ENCODE assay signal across 31 cellular contexts in genomic region chr14:91267965-91268437, GRCh38. TPM values are rescaled to one million over a fixed set of nuclear protein-coding genes. Genes with fewer than 3 reads are reported as not detected.
DNase-seq lines count a peak whose midpoint lies in the region; ATAC-seq and TF ChIP-seq lines count a peak whose summit lies in the region.
"Had no signal": no experiment of that assay in that cellular context is flagged by ENCODE, and none has a peak within 500 bp of the region (broad histone marks: within the 10 kb centered on the region; RNA-seq: fewer than 3 reads in every experiment).

No MANE protein-coding gene starts in this region.

- no peak for ATAC-seq in activated naive CD4-positive, alpha-beta T cell treated with anti-CD3 and anti-CD28 coated beads, Interleukin-2, amount 50 U/mL, for 72 hours
- ATAC-seq in T-helper 17 cell, result no peak
- ATAC-seq in central memory CD8-positive, alpha-beta T cell (replicated peaks; ENCODE audit: extremely low read depth, poor library complexity, severe bottlenecking), result no peak
- no peak for ATAC-seq in HG02840 (IDR thresholded peaks at IDR 0.05; ENCODE audit: low FRiP score, unreplicated experiment)
- no peak for ATAC-seq in SK-N-SH treated with all-trans-retinoic acid at 6 μM for 48 hours
- ATAC-seq: gastrocnemius medialis, right lobe of liver had no signal

- H3K27me3 Mint-ChIP-seq in activated naive CD4-positive, alpha-beta T cell treated with anti-CD3 and anti-CD28 coated beads for 36 hours (ENCODE audit: low read depth), result no peaks in the 10 kb centered on the region
- no peaks in the 10 kb centered on the region for H3K27me3 Mint-ChIP-seq in T-helper 17 cell
- no peaks in the 10 kb centered on the region for H3K27me3 Mint-ChIP-seq in central memory CD8-positive, alpha-beta T cell

- DNase-seq in activated naive CD4-positive, alpha-beta T cell treated with anti-CD3 and anti-CD28 coated beads, Interleukin-2, amount 50 U/mL, for 72 hours (ENCODE audit: low spot score in 2 of 2), result no peak
- DNase-seq in activated naive CD4-positive, alpha-beta T cell treated with anti-CD3 and anti-CD28 coated beads for 36 hours, result no peak
- DNase-seq in T-helper 17 cell, result no peak
- DNase-seq in central memory CD8-positive, alpha-beta T cell (ENCODE audit: low spot score in 2 of 2), result no peak
- DNase-seq in NCI-H1694 (lab: John Stamatoyannopoulos, UW), result no peak
- DNase-seq: activated CD4-positive, alpha-beta T cell treated with anti-CD3 and anti-CD28 coated beads, Interleukin-2, amount 50 U/mL, for 48 hours; activated CD4-positive, CD25-positive, alpha-beta regulatory T cell; activated CD8-positive, alpha-beta memory T cell treated with anti-CD3 and anti-CD28 coated beads, Interleukin-2, amount 50 U/mL, for 4 hours; BE2C; cerebellar nuclear complex; COR-L47; DMS53; gastrocnemius medialis; H9; MV-4-11; NCI-H1436; NCI-H2081 treated with DMSO at 0.1 percent for 48 hours; NCI-H2227 treated with DMSO at 0.1 percent for 48 hours; NCI-H526; NK-92 treated with Interleukin-12 subunit alpha and Interleukin-12 subunit beta, amount 100 ng/mL, for 24 hours; nucleus accumbens; right lobe of liver; Right ventricle myocardium superior; spleen; stimulated activated CD4-positive, alpha-beta T cell treated with anti-CD3 and anti-CD28 coated beads, Interleukin-2, amount 100 ng/mL, for 24 hours; stimulated activated CD8-positive, alpha-beta memory T cell treated with anti-CD3 and anti-CD28 coated beads, Interleukin-4, amount 100 ng/mL, for 48 hours; tibial artery had no signal

- CTCF ChIA-PET in activated naive CD4-positive, alpha-beta T cell treated with anti-CD3 and anti-CD28 coated beads for 36 hours (lab: Charles Lee), result interaction anchor here (0.7 to 3.2 kb wide), 3 partner anchors 90 to 95 kb away, joined by 4 to 11 read pairs (median 10); no protein-coding TSS in a partner anchor

- no peak overlapping the region for H3K4me3 Mint-ChIP-seq in activated naive CD4-positive, alpha-beta T cell treated with anti-CD3 and anti-CD28 coated beads for 36 hours
- no peak overlapping the region for H3K4me3 Mint-ChIP-seq in T-helper 17 cell
- no peak overlapping the region for H3K4me3 Mint-ChIP-seq in central memory CD8-positive, alpha-beta T cell
- H3K4me3 Mint-ChIP-seq: brain, H9 had no signal

- H3K27ac Mint-ChIP-seq in activated naive CD4-positive, alpha-beta T cell treated with anti-CD3 and anti-CD28 coated beads, Interleukin-2, amount 50 U/mL, for 72 hours, result peak overlapping the region; percentile 7 to 27
- H3K27ac Mint-ChIP-seq in activated naive CD4-positive, alpha-beta T cell treated with anti-CD3 and anti-CD28 coated beads for 36 hours, result no peak overlapping the region
- peak overlapping the region; percentile 79 for H3K27ac Mint-ChIP-seq in T-helper 17 cell
- peak overlapping the region; percentile 82 for H3K27ac Mint-ChIP-seq in central memory CD8-positive, alpha-beta T cell (ENCODE audit: low read depth)
- H3K27ac Mint-ChIP-seq: brain, progenitor cell of endocrine pancreas had no signal

- peaks cover 35% of the 10 kb centered on the region for H3K4me1 Mint-ChIP-seq in activated naive CD4-positive, alpha-beta T cell treated with anti-CD3 and anti-CD28 coated beads for 36 hours (ENCODE audit: low read depth)
- H3K4me1 Mint-ChIP-seq in T-helper 17 cell, result peaks cover 42% of the 10 kb centered on the region
- peaks cover 53% of the 10 kb centered on the region for H3K4me1 Mint-ChIP-seq in central memory CD8-positive, alpha-beta T cell

- intact Hi-C loops in activated naive CD4-positive, alpha-beta T cell treated with anti-CD3 and anti-CD28 coated beads for 36 hours (cut with micrococcal nuclease), result no loop called here

- no peaks in the 10 kb centered on the region for H3K9me3 Mint-ChIP-seq in activated naive CD4-positive, alpha-beta T cell treated with anti-CD3 and anti-CD28 coated beads, Interleukin-2, amount 50 U/mL, for 72 hours
- no peaks in the 10 kb centered on the region for H3K9me3 Mint-ChIP-seq in activated naive CD4-positive, alpha-beta T cell treated with anti-CD3 and anti-CD28 coated beads for 36 hours
- no peaks in the 10 kb centered on the region for H3K9me3 Mint-ChIP-seq in central memory CD8-positive, alpha-beta T cell
- H3K9me3 Mint-ChIP-seq: H9 had no signal

- peaks cover 0 to 15% of the 10 kb centered on the region in 2 donors for H3K36me3 Mint-ChIP-seq in activated naive CD4-positive, alpha-beta T cell treated with anti-CD3 and anti-CD28 coated beads, Interleukin-2, amount 50 U/mL, for 72 hours
- H3K36me3 Mint-ChIP-seq in activated naive CD4-positive, alpha-beta T cell treated with anti-CD3 and anti-CD28 coated beads for 36 hours (ENCODE audit: low read depth), result peaks cover 6% of the 10 kb centered on the region
- H3K36me3 Mint-ChIP-seq in T-helper 17 cell (ENCODE audit: low read depth), result peaks cover 12% of the 10 kb centered on the region
- H3K36me3 Mint-ChIP-seq in central memory CD8-positive, alpha-beta T cell (ENCODE audit: insufficient read depth), result peaks cover 55% of the 10 kb centered on the region

- H3K9me3 ChIP-seq in T-helper 17 cell (ENCODE audit: control insufficient read depth, low read length, poor library complexity, severe bottlenecking), result no peaks in the 10 kb centered on the region
- H3K9me3 ChIP-seq: BE2C, gastrocnemius medialis, right lobe of liver, spleen, tibial artery had no signal

TF ChIP-seq in SK-N-SH treated with all-trans-retinoic acid at 6 μM for 48 hours, 23 proteins besides CTCF, POLR2A, EP300 and RAD21:
- no peak for TF ChIP-seq ZNF565 (CRISPR knock-in tag; conservative IDR thresholded peaks at IDR 0.05; ENCODE audit: low read depth)
- no peak for TF ChIP-seq ISL1 (CRISPR knock-in tag; IDR thresholded peaks at IDR 0.05)
- no peak for TF ChIP-seq BACH2 (CRISPR knock-in tag; IDR thresholded peaks at IDR 0.05; ENCODE audit: borderline replicate concordance)
TF ChIP-seq in SK-N-SH treated with all-trans-retinoic acid at 6 μM for 48 hours: peak in this region for 0.

RNA-seq across cellular contexts. Expression of gene GPR68, which starts 23.5 kb away (rescaled TPM):
- 10 to 100 TPM in 1 of 2 donors, 1 to 10 TPM in 1; 4.6 to 12.7 TPM for total RNA-seq in activated naive CD4-positive, alpha-beta T cell treated with anti-CD3 and anti-CD28 coated beads, Interleukin-2, amount 50 U/mL, for 72 hours
- total RNA-seq in activated naive CD4-positive, alpha-beta T cell treated with anti-CD3 and anti-CD28 coated beads for 36 hours, result 1 to 10 TPM; 1.2 to 1.3 TPM
- 10 to 100 TPM in 1 of 2 donors, 1 to 10 TPM in 1; 7.6 to 12.4 TPM for total RNA-seq in T-helper 17 cell
